In genomic region chr13:102951808-102952207, GRCh38 we compare ENCODE assay signal across 26 cellular contexts.
"Had no signal": no experiment of that assay in that cellular context is flagged by ENCODE, and none has a peak within 500 bp of the region (broad histone marks: within the 10 kb centered on the region; RNA-seq: fewer than 3 reads in every experiment).

No MANE protein-coding gene starts in this region.

- H3K4me1 ChIP-seq: SJSA1 had no signal

- H3K27me3 ChIP-seq: MG63 had no signal

- H3K4me3 ChIP-seq: MG63, SJSA1, SK-N-MC had no signal

- H3K9me3 ChIP-seq: MG63, SJSA1 had no signal

- H3K27ac ChIP-seq: RWPE1, SJSA1, SK-N-MC had no signal

- DNase-seq: IMR-90; Karpas-422; KG1; MG63; NCI-H1092; NCI-H1105 treated with DMSO at 0.1 percent for 48 hours; NCI-H1436; NCI-H187; NCI-H2029; NCI-H2081 treated with DMSO at 0.1 percent for 48 hours; NCI-H2171; NCI-H226; NCI-H446; NCI-H510A; NCI-H524 treated with DMSO at 0.1 percent for 48 hours; NCI-H69; NCI-H774; NK-92 treated with Interleukin-12 subunit alpha and Interleukin-12 subunit beta, amount 100 ng/mL, for 24 hours; PC-3; SIG-M5; SW 1271 had no signal

- H3K36me3 ChIP-seq: MG63, SJSA1 had no signal

- ATAC-seq: HepG2, Panc1, PC-3 had no signal
